Comparison of ENCODE assay signal across 1 cellular context in the genomic region with DNA sequence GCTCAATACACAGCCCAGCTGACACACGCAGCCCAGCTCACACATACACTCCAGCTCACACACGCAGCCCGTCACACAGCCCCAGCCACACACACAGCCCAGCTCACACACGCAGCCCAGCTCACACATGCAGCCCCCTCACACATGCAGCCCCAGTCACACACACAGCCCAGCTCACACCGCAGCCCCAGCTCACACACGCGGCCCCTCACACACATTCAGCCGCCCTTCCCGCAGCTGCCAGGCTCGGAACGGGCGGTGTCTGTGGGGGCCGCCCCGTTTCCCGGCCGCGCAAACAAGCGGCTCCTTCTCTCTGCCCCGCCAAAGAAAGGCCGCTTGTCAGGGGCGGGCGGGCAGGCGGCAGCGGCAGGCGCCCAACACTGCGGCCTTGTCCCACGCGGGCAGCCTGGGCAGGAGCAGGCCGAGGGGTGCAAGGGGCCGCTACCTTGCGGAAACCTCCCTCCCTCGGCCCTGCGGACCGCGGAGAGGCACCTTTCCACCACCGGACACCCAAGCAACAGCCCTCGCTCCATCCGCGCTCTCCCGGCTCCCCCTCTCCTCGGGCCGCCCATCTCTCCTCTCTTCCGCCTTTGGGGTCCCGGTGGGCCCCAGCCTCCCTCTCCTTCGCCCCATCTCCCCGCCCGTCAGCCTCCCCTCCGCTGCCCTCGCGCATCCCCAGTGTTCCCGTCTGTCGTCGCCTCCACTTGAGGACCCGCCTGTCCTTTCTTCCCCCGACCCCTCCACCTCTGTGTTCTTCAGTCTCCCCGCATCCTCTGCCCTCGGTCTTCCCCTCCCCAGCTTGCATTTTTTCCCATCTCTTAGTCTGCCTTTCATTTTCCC.
TF ChIP-seq lines count a peak whose summit lies in the region.

No MANE protein-coding gene starts in this region.

TF ChIP-seq in IMR-90, 13 proteins besides CTCF, POLR2A, EP300 and RAD21:
- no peak for TF ChIP-seq MAFK (IDR thresholded peaks at IDR 0.05; ENCODE audit: low read depth, low read length)
- 0 out of 2 replicates have a peak, but pooled peaks have one; percentile 20 for TF ChIP-seq MAZ (IDR thresholded peaks at IDR 0.05; ENCODE audit: borderline replicate concordance, low read depth, low read length)
